Comparison of ENCODE assay signal across 8 cellular contexts in genomic region chr22:38314140-38314991, GRCh38. TPM values are rescaled to one million over a fixed set of nuclear protein-coding genes. Genes with fewer than 3 reads are reported as not detected.
DNase-seq lines count a peak whose midpoint lies in the region; ATAC-seq and TF ChIP-seq lines count a peak whose summit lies in the region.

No MANE protein-coding gene starts in this region.

- peaks cover 25% of the 10 kb centered on the region for H3K36me3 Mint-ChIP-seq in activated CD4-positive, alpha-beta T cell treated with anti-CD3 and anti-CD28 coated beads, Interleukin-2, amount 10 ng/mL, durations not matched to agents 24 days and 14 days (ENCODE audit: low read depth)

- H3K27me3 ChIP-seq in thyroid gland: no peaks in the 10 kb centered on the region

- peak overlapping the region; percentile 92 for H3K4me3 Mint-ChIP-seq in activated CD4-positive, alpha-beta T cell treated with anti-CD3 and anti-CD28 coated beads, Interleukin-2, amount 10 ng/mL, durations not matched to agents 24 days and 14 days

- peak overlapping the region in 1 of 3 donors; percentile 81 for H3K4me3 ChIP-seq in thyroid gland (replicated peaks in 1 of 3)

- TF ChIP-seq CTCF in thyroid gland (IDR thresholded peaks at IDR 0.05): no peak

- no peak for TF ChIP-seq POLR2A in thyroid gland (IDR thresholded peaks at IDR 0.05)

- H3K9me3 ChIP-seq in thyroid gland: no peaks in the 10 kb centered on the region

- H3K27ac ChIP-seq in thyroid gland: peak overlapping the region; percentile 93 to 99 (median 97)

- peaks cover 58% of the 10 kb centered on the region for H3K4me1 Mint-ChIP-seq in activated CD4-positive, alpha-beta T cell treated with anti-CD3 and anti-CD28 coated beads, Interleukin-2, amount 10 ng/mL, durations not matched to agents 24 days and 14 days

- intact Hi-C loops in activated CD4-positive, alpha-beta T cell treated with anti-CD3 and anti-CD28 coated beads, Interleukin-2, amount 10 ng/mL, durations not matched to agents 24 days and 14 days (cut with micrococcal nuclease): loop anchor here (10.0 kb wide), 1 partner anchor 260 kb away; the partner anchor contains the start of gene DMC1
- intact Hi-C loops in thyroid gland (cut with DNase I): no loop called here

- H3K27ac Mint-ChIP-seq in activated CD4-positive, alpha-beta T cell treated with anti-CD3 and anti-CD28 coated beads, Interleukin-2, amount 10 ng/mL, durations not matched to agents 24 days and 14 days: peak overlapping the region; percentile 90

- WGBS in thyroid gland, 2 donors: 50 to 63% methylated on average over 13 to 18 of the region's 19 CpGs

- H3K9me3 Mint-ChIP-seq in activated CD4-positive, alpha-beta T cell treated with anti-CD3 and anti-CD28 coated beads, Interleukin-2, amount 10 ng/mL, durations not matched to agents 24 days and 14 days: no peaks in the 10 kb centered on the region

- ATAC-seq in HG03469 (IDR thresholded peaks at IDR 0.05; ENCODE audit: unreplicated experiment): no peak
- no peak for ATAC-seq in GM18858 (IDR thresholded peaks at IDR 0.05; ENCODE audit: unreplicated experiment)

- H3K4me1 ChIP-seq in thyroid gland: peaks cover 49 to 59% of the 10 kb centered on the region in 2 donors

- peaks cover 0 to 7% of the 10 kb centered on the region in 2 donors for H3K36me3 ChIP-seq in thyroid gland

- no peaks in the 10 kb centered on the region for H3K27me3 Mint-ChIP-seq in activated CD4-positive, alpha-beta T cell treated with anti-CD3 and anti-CD28 coated beads, Interleukin-2, amount 10 ng/mL, durations not matched to agents 24 days and 14 days

- DNase-seq in activated CD4-positive, alpha-beta T cell treated with anti-CD3 and anti-CD28 coated beads, Interleukin-2, amount 10 ng/mL, durations not matched to agents 24 days and 14 days: peak; percentile 66
- no peak for DNase-seq in activated CD4-positive, alpha-beta T cell treated with anti-CD3 and anti-CD28 coated beads for 48 hours
- DNase-seq in amniotic epithelial cell (ENCODE audit: low read depth) (peak; percentile 41), left kidney (ENCODE audit: low read depth, low spot score) (peak; percentile 57), thyroid gland (no peak), mesenteric fat pad (ENCODE audit: low spot score) (no peak)

RNA-seq across cellular contexts. Expression of gene CSNK1E, which starts 2.9 kb away (rescaled TPM):
- total RNA-seq in activated CD4-positive, alpha-beta T cell treated with anti-CD3 and anti-CD28 coated beads, Interleukin-2, amount 10 ng/mL, durations not matched to agents 24 days and 14 days: 157 and 159 TPM in 2 replicates
- total RNA-seq in thyroid gland: 10 to 100 TPM; 53.2 to 98.4 (median 69.5) TPM
- total RNA-seq in mesenteric fat pad: 138 TPM

RNA-seq across cellular contexts. Expression of gene TMEM184B, which starts 41.6 kb away (rescaled TPM):
- 31.9 and 33.1 TPM in 2 replicates for total RNA-seq in activated CD4-positive, alpha-beta T cell treated with anti-CD3 and anti-CD28 coated beads, Interleukin-2, amount 10 ng/mL, durations not matched to agents 24 days and 14 days
- total RNA-seq in thyroid gland (10 to 100 TPM; 42.9 to 92.2 (median 74.5) TPM), mesenteric fat pad (84.4 TPM)

Comparison
In these comparisons a context has a peak if more than half of its experiments do, and no peak if none do; other contexts are left out.
1. DNase-seq: peak in activated CD4-positive, alpha-beta T cell treated with anti-CD3 and anti-CD28 coated beads, Interleukin-2, amount 10 ng/mL, durations not matched to agents 24 days and 14 days (single experiment), amniotic epithelial cell (single experiment) and left kidney (single experiment); none in activated CD4-positive, alpha-beta T cell treated with anti-CD3 and anti-CD28 coated beads for 48 hours (single experiment), thyroid gland (0 of 2) and mesenteric fat pad (single experiment).